Comparison of ENCODE assay signal across 20 cellular contexts in the genomic region with DNA sequence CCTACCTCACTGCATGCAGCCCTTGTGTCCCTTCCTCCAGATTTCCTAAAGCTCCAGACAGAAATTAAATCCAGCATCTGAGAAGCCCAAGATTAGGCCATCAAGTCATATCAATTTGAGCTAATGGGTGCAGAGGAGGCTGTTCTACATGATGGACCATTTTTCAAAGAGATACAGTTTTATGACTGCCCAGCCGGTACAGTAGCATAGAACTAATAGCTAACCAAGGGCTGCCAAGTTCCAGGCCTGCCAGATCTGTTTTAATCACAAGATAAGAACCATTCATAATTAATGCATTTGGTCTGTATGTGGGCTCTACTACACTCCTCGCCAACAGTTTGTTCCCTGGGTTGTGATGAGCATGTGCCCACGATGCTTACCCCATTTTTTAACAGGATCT.
"Had no signal": no experiment of that assay in that cellular context is flagged by ENCODE, and none has a peak within 500 bp of the region (broad histone marks: within the 10 kb centered on the region; RNA-seq: fewer than 3 reads in every experiment).

No MANE protein-coding gene starts in this region.

- H3K4me3 ChIP-seq: dorsolateral prefrontal cortex, hepatocyte, lung, pancreas, suprapubic skin, tibial artery, upper lobe of left lung, uterus had no signal

- DNase-seq: cortex of kidney; dorsolateral prefrontal cortex; effector CD8-positive, alpha-beta T cell; head of caudate nucleus; left colon; left ventricle myocardium superior; mesenchymal stem cell; natural killer cell; occipital lobe; pancreas; right cardiac atrium; stimulated activated CD4-positive, alpha-beta T cell treated with anti-CD3 and anti-CD28 coated beads, Interleukin-15, amount 100 ng/mL, for 24 hours; stimulated activated CD4-positive, alpha-beta T cell treated with anti-CD3 and anti-CD28 coated beads, Interleukin-2, amount 100 ng/mL, for 24 hours; stimulated activated naive CD4-positive, alpha-beta T cell treated with Interleukin-2 at 50 U/mL for 16 hours; tibial artery; upper lobe of left lung; uterus had no signal

- ATAC-seq: left colon, left ventricle myocardium superior, natural killer cell, pancreas, right cardiac atrium had no signal

- H3K36me3 ChIP-seq: pancreas, suprapubic skin, tibial artery, upper lobe of left lung, uterus had no signal

- H3K27me3 ChIP-seq: hepatocyte, pancreas, suprapubic skin, tibial artery, upper lobe of left lung, uterus had no signal

- H3K27ac ChIP-seq: dorsolateral prefrontal cortex, pancreas, suprapubic skin, tibial artery, upper lobe of left lung, uterus had no signal

- H3K4me1 ChIP-seq: pancreas, suprapubic skin, tibial artery, upper lobe of left lung, uterus had no signal

- H3K9me3 ChIP-seq: pancreas, suprapubic skin, tibial artery, upper lobe of left lung, uterus had no signal
